In the genomic region with DNA sequence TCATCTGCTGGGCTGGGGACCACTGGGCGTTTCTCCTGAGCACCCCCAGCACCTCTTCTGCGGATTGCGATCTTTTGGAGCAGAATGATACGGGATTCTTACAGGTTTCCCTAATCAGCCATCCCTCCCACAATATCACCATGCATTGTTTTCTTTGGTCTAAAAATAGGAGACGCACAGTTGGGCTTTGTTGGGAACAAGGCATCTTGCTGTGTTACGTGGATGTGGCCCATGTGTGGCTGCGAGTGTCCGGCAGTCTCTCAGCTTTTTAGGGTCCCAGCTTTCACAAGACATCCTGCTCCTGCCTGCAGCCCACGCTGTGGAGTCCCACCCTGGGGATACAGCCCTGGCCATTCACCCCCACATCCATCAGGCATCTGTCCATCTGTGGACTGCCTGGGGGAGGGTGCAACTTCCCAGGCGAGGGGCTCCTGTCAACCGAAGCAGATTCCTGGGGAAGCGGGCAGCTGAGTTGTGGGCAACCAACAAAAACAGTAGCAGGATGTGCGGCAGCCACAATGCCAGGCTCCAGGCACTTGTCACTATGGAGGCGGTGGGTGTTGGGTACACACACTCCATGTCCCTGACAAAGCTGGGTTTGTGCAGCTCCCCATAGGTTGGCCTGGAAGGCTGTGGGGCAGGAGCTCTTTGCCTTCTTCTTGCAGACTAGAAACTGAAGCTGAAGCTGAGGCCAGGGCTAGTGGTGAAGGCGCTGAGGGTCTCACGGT, we compare ENCODE assay signal across 26 cellular contexts.
"Had no signal": no experiment of that assay in that cellular context is flagged by ENCODE, and none has a peak within 500 bp of the region (broad histone marks: within the 10 kb centered on the region; RNA-seq: fewer than 3 reads in every experiment).

No MANE protein-coding gene starts in this region.

- H3K4me1 ChIP-seq: breast epithelium, gastroesophageal sphincter, heart left ventricle, left lung, pancreas, psoas muscle, spleen, testis had no signal

- H3K9me3 Mint-ChIP-seq: activated CD4-positive, alpha-beta T cell treated with anti-CD3 and anti-CD28 coated beads, Interleukin-2, amount 10 ng/mL, durations not matched to agents 7 days and 5 days; activated CD8-positive, alpha-beta T cell treated with anti-CD3 and anti-CD28 coated beads for 36 hours; activated naive CD4-positive, alpha-beta T cell treated with anti-CD3 and anti-CD28 coated beads, Interleukin-2, amount 50 U/mL, for 24 hours; activated naive CD8-positive, alpha-beta T cell treated with anti-CD3 and anti-CD28 coated beads, Interleukin-2, amount 50 U/mL, for 24 hours; activated T-cell treated with anti-CD3 and anti-CD28 coated beads, Interleukin-2, amount 50 U/mL, for 4 hours; activated T-helper 17 cell treated with anti-CD3 and anti-CD28 coated beads, Interleukin-2, amount 50 U/mL, for 72 hours; immature natural killer cell; nephron progenitor cell had no signal

- H3K27ac Mint-ChIP-seq: activated CD4-positive, alpha-beta T cell treated with anti-CD3 and anti-CD28 coated beads, Interleukin-2, amount 10 ng/mL, durations not matched to agents 7 days and 5 days; activated CD8-positive, alpha-beta T cell treated with anti-CD3 and anti-CD28 coated beads for 36 hours; activated naive CD4-positive, alpha-beta T cell treated with anti-CD3 and anti-CD28 coated beads, Interleukin-2, amount 50 U/mL, for 24 hours; activated naive CD8-positive, alpha-beta T cell treated with anti-CD3 and anti-CD28 coated beads, Interleukin-2, amount 50 U/mL, for 24 hours; activated T-helper 17 cell treated with anti-CD3 and anti-CD28 coated beads, Interleukin-2, amount 50 U/mL, for 72 hours; naive B cell; nephron progenitor cell; WTC11 had no signal

- H3K36me3 Mint-ChIP-seq: activated naive CD4-positive, alpha-beta T cell treated with anti-CD3 and anti-CD28 coated beads, Interleukin-2, amount 50 U/mL, for 24 hours; naive B cell; WTC11 had no signal

- H3K4me1 Mint-ChIP-seq: activated CD4-positive, alpha-beta T cell treated with anti-CD3 and anti-CD28 coated beads, Interleukin-2, amount 10 ng/mL, durations not matched to agents 7 days and 5 days; activated naive CD4-positive, alpha-beta T cell treated with anti-CD3 and anti-CD28 coated beads, Interleukin-2, amount 50 U/mL, for 24 hours; activated naive CD8-positive, alpha-beta T cell treated with anti-CD3 and anti-CD28 coated beads, Interleukin-2, amount 50 U/mL, for 24 hours; WTC11 had no signal

- H3K27me3 Mint-ChIP-seq: activated CD4-positive, alpha-beta T cell treated with anti-CD3 and anti-CD28 coated beads, Interleukin-2, amount 10 ng/mL, durations not matched to agents 7 days and 5 days had no signal

- H3K4me3 ChIP-seq: breast epithelium, gastroesophageal sphincter, heart left ventricle, left lung, pancreas, psoas muscle, right atrium auricular region, spleen, testis had no signal

- H3K4me3 Mint-ChIP-seq: activated CD4-positive, alpha-beta T cell treated with anti-CD3 and anti-CD28 coated beads, Interleukin-2, amount 10 ng/mL, durations not matched to agents 7 days and 5 days; activated CD8-positive, alpha-beta T cell treated with anti-CD3 and anti-CD28 coated beads for 36 hours; activated naive CD4-positive, alpha-beta T cell treated with anti-CD3 and anti-CD28 coated beads, Interleukin-2, amount 50 U/mL, for 24 hours; activated naive CD8-positive, alpha-beta T cell treated with anti-CD3 and anti-CD28 coated beads, Interleukin-2, amount 50 U/mL, for 24 hours; activated T-cell treated with anti-CD3 and anti-CD28 coated beads, Interleukin-2, amount 50 U/mL, for 4 hours; activated T-helper 17 cell treated with anti-CD3 and anti-CD28 coated beads, Interleukin-2, amount 50 U/mL, for 72 hours; immature natural killer cell; naive B cell; nephron progenitor cell; WTC11 had no signal

- DNase-seq: activated CD4-positive, alpha-beta T cell treated with anti-CD3 and anti-CD28 coated beads for 1 hour; activated CD4-positive, alpha-beta T cell treated with anti-CD3 and anti-CD28 coated beads, Interleukin-2, amount 10 ng/mL, durations not matched to agents 7 days and 5 days; activated CD8-positive, alpha-beta T cell treated with anti-CD3 and anti-CD28 coated beads for 36 hours; activated naive CD8-positive, alpha-beta T cell treated with anti-CD3 and anti-CD28 coated beads, Interleukin-2, amount 50 U/mL, for 24 hours; activated T-cell treated with anti-CD3 and anti-CD28 coated beads, Interleukin-2, amount 50 U/mL, for 4 hours; central memory CD4-positive, alpha-beta T cell; hypothalamus; immature natural killer cell; kidney glomerular epithelial cell; left lung; naive B cell; nephron progenitor cell; pancreas; psoas muscle; spleen; stimulated activated naive CD8-positive, alpha-beta T cell treated with anti-CD3 and anti-CD28 coated beads, Interleukin-15, Interleukin-2, amounts not matched to agents 100 U/mL and 50 U/mL, for 24 hours; T-helper 2 cell; testis; trophoblast cell had no signal

- H3K36me3 ChIP-seq: breast epithelium, gastroesophageal sphincter, heart left ventricle, left lung, pancreas, right atrium auricular region, spleen had no signal

- H3K9me3 ChIP-seq: breast epithelium, gastroesophageal sphincter, heart left ventricle, left lung, pancreas, psoas muscle, right atrium auricular region, spleen, testis had no signal

- H3K27ac ChIP-seq: breast epithelium, gastroesophageal sphincter, heart left ventricle, left lung, pancreas, psoas muscle, right atrium auricular region, spleen, testis had no signal

- H3K27me3 ChIP-seq: gastroesophageal sphincter, pancreas, right atrium auricular region, testis had no signal
